18 cellular contexts compared by ENCODE assay signal in the genomic region with DNA sequence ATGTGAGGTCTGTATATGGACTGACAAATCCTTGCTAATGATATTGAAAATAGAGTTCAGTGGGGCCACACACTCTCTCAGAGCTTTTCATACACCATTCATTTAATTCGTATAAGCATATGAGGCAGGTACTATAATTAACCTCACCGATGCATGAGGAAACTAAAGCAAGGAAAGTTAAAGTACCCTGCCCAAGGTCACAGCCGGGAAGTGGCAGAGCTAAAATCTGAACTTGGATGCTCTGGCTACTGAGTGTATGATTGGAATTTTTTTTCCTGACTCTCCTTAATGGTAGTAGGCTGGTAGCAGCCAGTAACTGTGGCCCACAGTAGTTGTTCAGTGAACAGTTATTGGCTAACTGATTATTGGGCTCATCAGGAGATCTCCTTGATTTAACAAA.
DNase-seq lines count a peak whose midpoint lies in the region; ATAC-seq and TF ChIP-seq lines count a peak whose summit lies in the region.
"Had no signal": no experiment of that assay in that cellular context is flagged by ENCODE, and none has a peak within 500 bp of the region (broad histone marks: within the 10 kb centered on the region; RNA-seq: fewer than 3 reads in every experiment).

No MANE protein-coding gene starts in this region.

- intact Hi-C loops in Right ventricle myocardium superior (cut with DNase I): no loop called here
- intact Hi-C loops in right cardiac atrium (cut with DNase I): no loop called here

- no peaks in the 10 kb centered on the region for H4K20me1 ChIP-seq in KMS-11 (ENCODE audit: insufficient read depth)

- DNase-seq in Right ventricle myocardium superior: no peak
- no peak for DNase-seq in right cardiac atrium
- no peak for DNase-seq in neural crest cell (ENCODE audit: low read depth, low spot score)
- no peak for DNase-seq in trophoblast cell
- DNase-seq in GM10266 (ENCODE audit: extremely low spot score): no peak
- DNase-seq in HuH-7 (ENCODE audit: low spot score): no peak
- no peak for DNase-seq in brain microvascular endothelial cell
- DNase-seq: C1 segment of cervical spinal cord; CD8-positive, alpha-beta T cell; COR-L47; DMS153; DMS79 treated with DMSO at 0.1 percent for 48 hours; EL; GOT3; H9 had no signal

- H3K27ac ChIP-seq in right cardiac atrium (ENCODE audit: low read length) (no peak overlapping the region), KMS-11 (no peak overlapping the region), trophoblast cell (ENCODE audit: low read depth, low read length) (no peak overlapping the region), brain microvascular endothelial cell (no peak overlapping the region)
- H3K27ac ChIP-seq: HL-60 had no signal

- WGBS in right cardiac atrium: 72% methylated on average over 3 of the region's 3 CpGs
- no CpG with 5 or more reads among the region's 3 CpGs for WGBS in trophoblast cell (ENCODE audit: extremely low coverage, insufficient coverage, insufficient read length)

- H2BK120ac ChIP-seq in trophoblast cell (ENCODE audit: insufficient read depth, low read length, poor library complexity): peak overlapping the region; percentile 72

- ATAC-seq in Right ventricle myocardium superior (ENCODE audit: poor library complexity): peak; percentile 55
- no peak for ATAC-seq in right cardiac atrium
- ATAC-seq: CD8-positive, alpha-beta T cell had no signal

- H3K9me3 ChIP-seq in right cardiac atrium (ENCODE audit: control insufficient read depth, low read length) (no peaks in the 10 kb centered on the region), trophoblast cell (ENCODE audit: insufficient read depth, low read depth, low read length) (no peaks in the 10 kb centered on the region)

- H2AFZ ChIP-seq in KMS-11 (ENCODE audit: low read depth) (no peak overlapping the region), trophoblast cell (ENCODE audit: insufficient read depth, low read length, poor library complexity) (no peak overlapping the region)

- H3K36me3 ChIP-seq in KMS-11 (ENCODE audit: insufficient read depth): no peaks in the 10 kb centered on the region
- H3K36me3 ChIP-seq in trophoblast cell (ENCODE audit: control insufficient read depth in 1 of 2, insufficient read depth in 2 of 2, low read length in 2 of 2): no peaks in the 10 kb centered on the region
- no peaks in the 10 kb centered on the region for H3K36me3 ChIP-seq in brain microvascular endothelial cell (replicated peaks)

- H3K4me1 ChIP-seq in right cardiac atrium (ENCODE audit: control insufficient read depth, insufficient read depth, low read length) (no peaks in the 10 kb centered on the region), KMS-11 (ENCODE audit: low read depth, poor library complexity, severe bottlenecking) (peaks cover 38% of the 10 kb centered on the region), trophoblast cell (ENCODE audit: control insufficient read depth in 1 of 2, insufficient read depth in 2 of 2, low read length in 2 of 2) (peaks cover 0 to 2% of the 10 kb centered on the region in 2 experiments)

- H4K8ac ChIP-seq in trophoblast cell (ENCODE audit: low read depth, low read length): no peak overlapping the region

- no peak overlapping the region for H2BK5ac ChIP-seq in trophoblast cell (ENCODE audit: low read depth, low read length, poor library complexity)

- H3K27ac Mint-ChIP-seq in neural crest cell (ENCODE audit: unreplicated experiment): peak overlapping the region; percentile 65
- H3K27ac Mint-ChIP-seq: B cell; CD8-positive, alpha-beta T cell; H9 had no signal

- no peak overlapping the region for H3K23ac ChIP-seq in trophoblast cell (ENCODE audit: low read length)

- no peak overlapping the region for H3K18ac ChIP-seq in trophoblast cell (ENCODE audit: low read length)

- H3K27me3 ChIP-seq in right cardiac atrium (ENCODE audit: control insufficient read depth, insufficient read depth) (no peaks in the 10 kb centered on the region), KMS-11 (ENCODE audit: insufficient read depth, low read depth) (no peaks in the 10 kb centered on the region), trophoblast cell (ENCODE audit: insufficient read depth, low read length) (no peaks in the 10 kb centered on the region), brain microvascular endothelial cell (replicated peaks) (no peaks in the 10 kb centered on the region)

- H3K4me1 Mint-ChIP-seq in neural crest cell: peaks cover 73% of the 10 kb centered on the region
- H3K4me1 Mint-ChIP-seq: B cell had no signal

- H3K4me2 ChIP-seq in KMS-11: peak overlapping the region; percentile 60; the same call in 1 of the 2 replicates
- no peak overlapping the region for H3K4me2 ChIP-seq in trophoblast cell (ENCODE audit: low read length)

- H3K9ac ChIP-seq in KMS-11: no peak overlapping the region
- no peak overlapping the region for H3K9ac ChIP-seq in trophoblast cell (ENCODE audit: low read length)

- no peak overlapping the region for H2AK5ac ChIP-seq in trophoblast cell (ENCODE audit: low read length)

- H3K79me1 ChIP-seq in trophoblast cell (ENCODE audit: low read length): no peaks in the 10 kb centered on the region

- no peak overlapping the region for H4K91ac ChIP-seq in trophoblast cell (ENCODE audit: low read depth, low read length)

- TF ChIP-seq CTCF in KMS-11 (conservative IDR thresholded peaks at IDR 0.05; ENCODE audit: low read depth, low read length) (no peak), neural crest cell (conservative IDR thresholded peaks at IDR 0.05) (no peak), GM10266 (IDR thresholded peaks at IDR 0.05; ENCODE audit: control insufficient read depth, insufficient read depth, low read depth, missing control alignments) (no peak), brain microvascular endothelial cell (IDR thresholded peaks at IDR 0.05; ENCODE audit: low read depth, low read length, missing control alignments) (no peak)

- no peak overlapping the region for H3K14ac ChIP-seq in trophoblast cell (ENCODE audit: low read length)

- no peaks in the 10 kb centered on the region for H3K36me3 Mint-ChIP-seq in neural crest cell (ENCODE audit: low read depth)
- H3K36me3 Mint-ChIP-seq: CD8-positive, alpha-beta T cell had no signal

- H3K9me3 Mint-ChIP-seq in neural crest cell: peaks cover 3% of the 10 kb centered on the region
- H3K9me3 Mint-ChIP-seq: CD8-positive, alpha-beta T cell; H9 had no signal

- in situ Hi-C loops in brain microvascular endothelial cell (cut with HindIII; ENCODE audit: low pct_ligation_motif_present, low sequenced_read_pairs): no loop called here

- H3K79me2 ChIP-seq in KMS-11 (ENCODE audit: insufficient read depth, low read depth) (no peaks in the 10 kb centered on the region), trophoblast cell (ENCODE audit: control insufficient read depth, insufficient read depth, low read length, poor library complexity) (no peaks in the 10 kb centered on the region)

- no peak overlapping the region for H4K12ac ChIP-seq in trophoblast cell (ENCODE audit: low read depth, low read length)

- H3K27me3 Mint-ChIP-seq in neural crest cell (ENCODE audit: low read depth): no peaks in the 10 kb centered on the region
- H3K27me3 Mint-ChIP-seq: B cell had no signal

- H3K4ac ChIP-seq in trophoblast cell (ENCODE audit: low read depth, low read length): no peak overlapping the region

- H3K4me3 ChIP-seq in right cardiac atrium (ENCODE audit: low read length) (no peak overlapping the region), KMS-11 (IDR thresholded peaks at IDR 0.05; ENCODE audit: insufficient read depth, low read depth, low read length) (no peak overlapping the region), trophoblast cell (ENCODE audit: low read depth, low read length) (no peak overlapping the region), brain microvascular endothelial cell (ENCODE audit: low read depth, low read length) (no peak overlapping the region)

- H3K4me3 Mint-ChIP-seq in neural crest cell: no peak overlapping the region
- H3K4me3 Mint-ChIP-seq: B cell; CD8-positive, alpha-beta T cell; H9 had no signal

- peak overlapping the region; percentile 58 for H2BK12ac ChIP-seq in trophoblast cell (ENCODE audit: low read length)
